ENCODE assay signal across 24 cellular contexts in the genomic region with DNA sequence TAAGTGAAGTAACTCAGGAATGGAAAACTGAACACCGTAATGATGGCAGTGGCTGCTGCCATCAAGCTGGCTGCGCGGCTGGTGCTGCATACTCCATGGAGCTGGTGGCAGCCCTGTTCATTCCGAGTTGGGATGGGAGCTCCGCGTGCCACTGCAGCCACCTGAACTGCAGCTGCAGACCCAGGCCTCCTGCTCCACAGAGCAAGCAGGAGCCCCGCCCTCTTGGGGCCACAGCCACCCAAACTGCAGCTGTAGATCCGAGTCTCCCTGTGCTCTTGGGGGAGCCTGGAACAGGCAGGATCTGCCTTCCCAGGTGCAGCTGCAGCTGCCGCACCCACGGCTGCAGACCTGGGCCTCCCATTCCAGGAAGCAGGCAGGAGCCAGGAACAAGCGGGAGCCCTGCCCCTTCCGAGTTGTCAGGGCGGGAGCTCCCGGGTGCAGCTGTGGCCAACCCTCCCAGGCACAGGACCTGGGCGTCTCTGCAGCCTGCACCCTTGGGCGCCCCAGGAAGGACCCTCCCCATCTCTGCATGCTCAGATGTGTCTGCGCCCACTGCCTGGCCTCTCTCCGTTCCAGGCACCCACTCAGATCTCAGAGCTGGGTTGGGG.
"Had no signal": no experiment of that assay in that cellular context is flagged by ENCODE, and none has a peak within 500 bp of the region (broad histone marks: within the 10 kb centered on the region; RNA-seq: fewer than 3 reads in every experiment).

No MANE protein-coding gene starts in this region.

- H3K4me1 ChIP-seq: left lung, neural progenitor cell, right atrium auricular region had no signal

- H3K4me3 ChIP-seq: left lung, lung, neural progenitor cell, ovary, psoas muscle, right atrium auricular region, tibial nerve had no signal

- H3K9me3 ChIP-seq: left lung, ovary, psoas muscle, right atrium auricular region, tibial nerve had no signal

- H3K4me3 Mint-ChIP-seq: activated CD4-positive, alpha-beta memory T cell treated with anti-CD3 and anti-CD28 coated beads, Interleukin-2, amount 10 ng/mL, durations not matched to agents 7 days and 5 days; activated naive CD4-positive, alpha-beta T cell treated with anti-CD3 and anti-CD28 coated beads for 36 hours; activated naive CD8-positive, alpha-beta T cell treated with anti-CD3 and anti-CD28 coated beads, Interleukin-2, amount 10 ng/mL, durations not matched to agents 7 days and 5 days; activated T-cell treated with anti-CD3 and anti-CD28 coated beads, Interleukin-2, amount 50 U/mL, for 72 hours; naive thymus-derived CD8-positive, alpha-beta T cell; neural progenitor cell; stimulated activated naive CD8-positive, alpha-beta T cell treated with anti-CD3 and anti-CD28 coated beads, Interleukin-15, amount 100 ng/mL, for 72 hours; T-helper 1 cell treated with Interleukin-12 subunit alpha and Interleukin-12 subunit beta and Interleukin-4 antibody, amounts not matched to agents 30 μg/mL and 1 μg/mL, for 36 hours had no signal

- H3K36me3 Mint-ChIP-seq: activated naive CD8-positive, alpha-beta T cell treated with anti-CD3 and anti-CD28 coated beads, Interleukin-2, amount 10 ng/mL, durations not matched to agents 7 days and 5 days; neural progenitor cell had no signal

- H3K4me1 Mint-ChIP-seq: activated naive CD8-positive, alpha-beta T cell treated with anti-CD3 and anti-CD28 coated beads, Interleukin-2, amount 10 ng/mL, durations not matched to agents 7 days and 5 days had no signal

- H3K27me3 ChIP-seq: left lung, neural progenitor cell, ovary, right atrium auricular region, tibial nerve had no signal

- H3K27ac Mint-ChIP-seq: activated CD4-positive, alpha-beta memory T cell treated with anti-CD3 and anti-CD28 coated beads, Interleukin-2, amount 10 ng/mL, durations not matched to agents 7 days and 5 days; activated naive CD4-positive, alpha-beta T cell treated with anti-CD3 and anti-CD28 coated beads for 36 hours; activated naive CD8-positive, alpha-beta T cell treated with anti-CD3 and anti-CD28 coated beads, Interleukin-2, amount 10 ng/mL, durations not matched to agents 7 days and 5 days; activated T-cell treated with anti-CD3 and anti-CD28 coated beads, Interleukin-2, amount 50 U/mL, for 72 hours; naive thymus-derived CD8-positive, alpha-beta T cell; neural progenitor cell; stimulated activated naive CD8-positive, alpha-beta T cell treated with anti-CD3 and anti-CD28 coated beads, Interleukin-15, amount 100 ng/mL, for 72 hours; T-helper 1 cell treated with Interleukin-12 subunit alpha and Interleukin-12 subunit beta and Interleukin-4 antibody, amounts not matched to agents 30 μg/mL and 1 μg/mL, for 36 hours had no signal

- FAIRE-seq: bronchial epithelial cell, endometrium, urothelium cell line had no signal

- H3K9me3 Mint-ChIP-seq: activated CD4-positive, alpha-beta memory T cell treated with anti-CD3 and anti-CD28 coated beads, Interleukin-2, amount 10 ng/mL, durations not matched to agents 7 days and 5 days; activated naive CD4-positive, alpha-beta T cell treated with anti-CD3 and anti-CD28 coated beads for 36 hours; activated naive CD8-positive, alpha-beta T cell treated with anti-CD3 and anti-CD28 coated beads, Interleukin-2, amount 10 ng/mL, durations not matched to agents 7 days and 5 days; activated T-cell treated with anti-CD3 and anti-CD28 coated beads, Interleukin-2, amount 50 U/mL, for 72 hours; naive thymus-derived CD8-positive, alpha-beta T cell; neural progenitor cell; stimulated activated naive CD8-positive, alpha-beta T cell treated with anti-CD3 and anti-CD28 coated beads, Interleukin-15, amount 100 ng/mL, for 72 hours; T-helper 1 cell treated with Interleukin-12 subunit alpha and Interleukin-12 subunit beta and Interleukin-4 antibody, amounts not matched to agents 30 μg/mL and 1 μg/mL, for 36 hours had no signal

- DNase-seq: activated CD4-positive, alpha-beta memory T cell treated with anti-CD3 and anti-CD28 coated beads, Interleukin-2, amount 10 ng/mL, durations not matched to agents 7 days and 5 days; activated CD4-positive, alpha-beta T cell treated with anti-CD3 and anti-CD28 coated beads for 48 hours; activated CD4-positive, CD25-positive, alpha-beta regulatory T cell; activated effector memory CD4-positive, alpha-beta T cell treated with Interleukin-2 at 50 U/mL for 16 hours; activated naive CD4-positive, alpha-beta T cell treated with anti-CD3 and anti-CD28 coated beads for 36 hours; activated naive CD8-positive, alpha-beta T cell treated with anti-CD3 and anti-CD28 coated beads, Interleukin-2, amount 10 ng/mL, durations not matched to agents 7 days and 5 days; activated T-cell treated with anti-CD3 and anti-CD28 coated beads, Interleukin-2, amount 50 U/mL, for 72 hours; amniotic stem cell; cortex of kidney; foreskin fibroblast; left lung; naive thymus-derived CD8-positive, alpha-beta T cell; ovary; psoas muscle; stimulated activated CD4-positive, alpha-beta T cell treated with anti-CD3 and anti-CD28 coated beads, Interleukin-12 subunit alpha, Interleukin-12 subunit beta, amount 100 ng/mL, for 4 hours; stimulated activated naive CD8-positive, alpha-beta T cell treated with anti-CD3 and anti-CD28 coated beads, Interleukin-15, amount 100 ng/mL, for 72 hours had no signal

- H3K27ac ChIP-seq: left lung, neural progenitor cell, ovary, psoas muscle, right atrium auricular region, tibial nerve had no signal

- ATAC-seq: activated T-cell treated with anti-CD3 and anti-CD28 coated beads, Interleukin-2, amount 50 U/mL, for 72 hours; left lung; naive thymus-derived CD8-positive, alpha-beta T cell; psoas muscle; stimulated activated naive CD8-positive, alpha-beta T cell treated with anti-CD3 and anti-CD28 coated beads, Interleukin-15, amount 100 ng/mL, for 72 hours had no signal

- H3K27me3 Mint-ChIP-seq: activated CD4-positive, alpha-beta memory T cell treated with anti-CD3 and anti-CD28 coated beads, Interleukin-2, amount 10 ng/mL, durations not matched to agents 7 days and 5 days; activated naive CD8-positive, alpha-beta T cell treated with anti-CD3 and anti-CD28 coated beads, Interleukin-2, amount 10 ng/mL, durations not matched to agents 7 days and 5 days; naive thymus-derived CD8-positive, alpha-beta T cell; stimulated activated naive CD8-positive, alpha-beta T cell treated with anti-CD3 and anti-CD28 coated beads, Interleukin-15, amount 100 ng/mL, for 72 hours had no signal

- H3K36me3 ChIP-seq: neural progenitor cell, ovary, right atrium auricular region, tibial nerve had no signal
